15 cellular contexts compared by ENCODE assay signal in the genomic region with DNA sequence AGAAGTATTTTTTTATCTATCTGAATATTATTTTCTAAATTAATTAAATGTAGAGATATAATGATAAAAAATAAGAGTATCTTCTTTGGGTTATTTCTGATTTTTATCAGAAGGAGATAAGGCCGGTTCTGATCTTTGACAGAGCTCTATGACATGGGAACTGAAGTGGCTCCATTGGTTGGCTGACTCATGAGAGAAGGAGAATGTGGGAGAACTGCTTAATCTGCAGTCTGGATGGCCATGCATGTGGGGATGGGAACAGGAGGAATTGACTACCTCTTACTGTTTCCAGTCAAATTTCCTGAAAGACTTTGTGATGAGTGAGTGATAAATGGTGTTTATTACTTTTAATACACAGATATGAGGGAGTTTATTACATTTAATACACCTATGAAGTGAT.
A peak's percentile ranks its signal among the peaks of the same experiment; 100 is the strongest.
DNase-seq lines count a peak whose midpoint lies in the region; ATAC-seq, FAIRE-seq and TF ChIP-seq lines count a peak whose summit lies in the region.
"Had no signal": no experiment of that assay in that cellular context is flagged by ENCODE, and none has a peak within 500 bp of the region (broad histone marks: within the 10 kb centered on the region; RNA-seq: fewer than 3 reads in every experiment).

No MANE protein-coding gene starts in this region.

- TF ChIP-seq CTCF in OCI-LY1 (IDR thresholded peaks at IDR 0.05; ENCODE audit: low read length) (no peak), spleen (IDR thresholded peaks at IDR 0.05 in 8 of 11, conservative IDR thresholded peaks at IDR 0.05 in 3 of 11) (no peak)

- peaks cover 27% of the 10 kb centered on the region for H3K36me3 Mint-ChIP-seq in activated CD4-positive, alpha-beta T cell treated with anti-CD3 and anti-CD28 coated beads, Interleukin-2, amount 10 ng/mL, durations not matched to agents 7 days and 5 days (ENCODE audit: low read depth)
- peaks cover 20% of the 10 kb centered on the region for H3K36me3 Mint-ChIP-seq in dendritic cell treated with granulocyte-macrophage colony-stimulating factor and Interleukin-4, amounts not matched to agents 40 ng/mL and 50 ng/mL, for 4 days (ENCODE audit: low read depth)

- no peaks in the 10 kb centered on the region for H3K9me2 ChIP-seq in OCI-LY1 (ENCODE audit: low read depth, low read length)

- H3K4me1 Mint-ChIP-seq in activated CD4-positive, alpha-beta T cell treated with anti-CD3 and anti-CD28 coated beads, Interleukin-2, amount 10 ng/mL, durations not matched to agents 7 days and 5 days = peaks cover 40% of the 10 kb centered on the region
- H3K4me1 Mint-ChIP-seq in dendritic cell treated with granulocyte-macrophage colony-stimulating factor and Interleukin-4, amounts not matched to agents 40 ng/mL and 50 ng/mL, for 4 days (ENCODE audit: low read depth) = peaks cover 54% of the 10 kb centered on the region

- no peak for DNase-seq in activated CD4-positive, alpha-beta T cell treated with anti-CD3 and anti-CD28 coated beads, Interleukin-2, amount 10 ng/mL, durations not matched to agents 7 days and 5 days
- DNase-seq in activated CD4-positive, alpha-beta T cell treated with anti-CD3 and anti-CD28 coated beads for 48 hours = no peak
- DNase-seq in spleen = no peak
- no peak for DNase-seq in hypothalamus (lab: John Stamatoyannopoulos, UW)
- DNase-seq in HTR-8/SVneo (ENCODE audit: insufficient read length, low spot score) = no peak
- no peak for DNase-seq in sciatic nerve (ENCODE audit: low spot score)
- DNase-seq: activated effector memory CD4-positive, alpha-beta T cell treated with Interleukin-2 at 50 U/mL for 16 hours; DMS79 treated with DMSO at 0.1 percent for 48 hours; erythroblast; hippocampal formation; mammary epithelial cell; NCI-H187 treated with DMSO at 0.1 percent for 48 hours; pancreas had no signal

- H3K9me3 ChIP-seq in OCI-LY1 (ENCODE audit: low read length) = 0 out of 2 replicates have a peak, but pooled peaks cover 2% of the 10 kb centered on the region
- peaks cover 0 to 7% (median under 1%) of the 10 kb centered on the region in 8 donors for H3K9me3 ChIP-seq in spleen

- H4K20me1 ChIP-seq in OCI-LY1 (ENCODE audit: insufficient read depth, low read length) = no peaks in the 10 kb centered on the region

- no peak overlapping the region for H3K4me3 ChIP-seq in OCI-LY1 (ENCODE audit: low read depth, low read length, poor library complexity, severe bottlenecking)
- peak overlapping the region in 1 of 8 donors; percentile 59 for H3K4me3 ChIP-seq in spleen
- H3K4me3 ChIP-seq: pancreas had no signal

- H3K9me3 Mint-ChIP-seq in activated CD4-positive, alpha-beta T cell treated with anti-CD3 and anti-CD28 coated beads, Interleukin-2, amount 10 ng/mL, durations not matched to agents 7 days and 5 days = peaks cover 21% of the 10 kb centered on the region
- H3K9me3 Mint-ChIP-seq in dendritic cell treated with granulocyte-macrophage colony-stimulating factor and Interleukin-4, amounts not matched to agents 40 ng/mL and 50 ng/mL, for 4 days = peaks cover 5% of the 10 kb centered on the region

- no peak overlapping the region; the same call in 1 of the 2 replicates for H3K9ac ChIP-seq in OCI-LY1 (ENCODE audit: low read length)

- no peak overlapping the region for H3K4me2 ChIP-seq in OCI-LY1 (ENCODE audit: low read length)

- 58 to 67% (median 63%) methylated on average over 1 of the region's 1 CpG for WGBS in spleen, 5 donors

- H3K4me3 Mint-ChIP-seq in activated CD4-positive, alpha-beta T cell treated with anti-CD3 and anti-CD28 coated beads, Interleukin-2, amount 10 ng/mL, durations not matched to agents 7 days and 5 days = no peak overlapping the region
- no peak overlapping the region for H3K4me3 Mint-ChIP-seq in dendritic cell treated with granulocyte-macrophage colony-stimulating factor and Interleukin-4, amounts not matched to agents 40 ng/mL and 50 ng/mL, for 4 days

- POLR2A ChIA-PET in activated CD4-positive, alpha-beta T cell treated with anti-CD3 and anti-CD28 coated beads, Interleukin-2, amount 10 ng/mL, durations not matched to agents 7 days and 5 days (lab: Charles Lee) = no interaction called here

- H3K79me2 ChIP-seq in OCI-LY1 (ENCODE audit: insufficient read depth, low read length) = no peaks in the 10 kb centered on the region

- H2AFZ ChIP-seq in OCI-LY1 (ENCODE audit: low read length) = 0 out of 2 replicates have a peak overlapping the region, but pooled peaks have one; percentile 4

- intact Hi-C loops in dendritic cell treated with granulocyte-macrophage colony-stimulating factor and Interleukin-4, amounts not matched to agents 40 ng/mL and 50 ng/mL, for 4 days (cut with micrococcal nuclease) = loop anchor here (1.0 to 2.0 kb wide), 5 partner anchors 8 to 155 kb away; no protein-coding TSS in a partner anchor
- intact Hi-C loops in spleen (cut with DNase I; ENCODE audit: low total_unique reads) (no loop called here), sciatic nerve (cut with DNase I) (no loop called here)

- no peaks in the 10 kb centered on the region for H3K36me3 ChIP-seq in OCI-LY1 (ENCODE audit: insufficient read depth, low read length)
- no peaks in the 10 kb centered on the region for H3K36me3 ChIP-seq in spleen
- H3K36me3 ChIP-seq: pancreas had no signal

- no peaks in the 10 kb centered on the region for H3K27me3 Mint-ChIP-seq in activated CD4-positive, alpha-beta T cell treated with anti-CD3 and anti-CD28 coated beads, Interleukin-2, amount 10 ng/mL, durations not matched to agents 7 days and 5 days
- no peaks in the 10 kb centered on the region for H3K27me3 Mint-ChIP-seq in dendritic cell treated with granulocyte-macrophage colony-stimulating factor and Interleukin-4, amounts not matched to agents 40 ng/mL and 50 ng/mL, for 4 days

- no peaks in the 10 kb centered on the region for H3F3A ChIP-seq in OCI-LY1 (ENCODE audit: insufficient read depth, low read length)

- ATAC-seq in sciatic nerve = no peak

- CTCF ChIA-PET in activated CD4-positive, alpha-beta T cell treated with anti-CD3 and anti-CD28 coated beads, Interleukin-2, amount 10 ng/mL, durations not matched to agents 7 days and 5 days (lab: Charles Lee) = interaction anchor here (0.9 to 1.3 kb wide), 2 partner anchors 9 to 86 kb away, joined by 3 to 4 read pairs; no protein-coding TSS in a partner anchor

- H3K4me1 ChIP-seq in OCI-LY1 (ENCODE audit: insufficient read depth, low read length, severe bottlenecking) (peaks cover 54% of the 10 kb centered on the region), spleen (peaks cover 13 to 46% (median 35%) of the 10 kb centered on the region in 6 donors)
- H3K4me1 ChIP-seq: pancreas had no signal

- H3K27me3 ChIP-seq in OCI-LY1 (ENCODE audit: insufficient read depth, low read length) (no peaks in the 10 kb centered on the region), spleen (replicated peaks in 1 of 7) (no peaks in the 10 kb centered on the region)
- H3K27me3 ChIP-seq: pancreas had no signal

- H3K27ac ChIP-seq in OCI-LY1 (ENCODE audit: low read depth, low read length, poor library complexity, severe bottlenecking) (peak overlapping the region; percentile 95), spleen (peak overlapping the region; percentile 67 to 96 (median 90))
- H3K27ac ChIP-seq: pancreas had no signal

- H3K27ac Mint-ChIP-seq in activated CD4-positive, alpha-beta T cell treated with anti-CD3 and anti-CD28 coated beads, Interleukin-2, amount 10 ng/mL, durations not matched to agents 7 days and 5 days = peak overlapping the region; percentile 68
- peak overlapping the region; percentile 97 for H3K27ac Mint-ChIP-seq in dendritic cell treated with granulocyte-macrophage colony-stimulating factor and Interleukin-4, amounts not matched to agents 40 ng/mL and 50 ng/mL, for 4 days

- TF ChIP-seq POLR2A in spleen (IDR thresholded peaks at IDR 0.05) = no peak

- FAIRE-seq in HTR-8/SVneo (lab: Jason Lieb, UNC) = no peak
- FAIRE-seq: pancreas had no signal
